ENCODE assay signal across 1 cellular context in the genomic region with DNA sequence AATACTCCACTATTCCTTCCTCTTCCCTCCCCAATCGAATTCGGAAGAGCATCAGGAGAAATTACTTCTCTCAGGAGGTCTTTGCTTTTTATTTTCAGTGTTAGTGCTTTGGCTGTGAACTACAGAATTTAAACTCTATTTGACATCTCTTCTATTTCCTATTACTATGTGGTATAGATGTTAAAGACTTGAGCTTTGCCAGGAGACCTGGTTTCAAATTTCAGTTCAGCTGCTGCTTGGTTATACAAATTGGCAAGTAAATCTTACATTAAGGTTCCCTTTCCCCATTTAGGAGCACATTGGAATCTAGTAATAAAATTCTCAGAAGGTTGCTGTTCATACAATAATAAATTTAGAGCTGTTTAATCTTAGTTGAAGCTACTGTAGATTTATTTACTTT.
TF ChIP-seq lines count a peak whose summit lies in the region.

No MANE protein-coding gene starts in this region.

TF ChIP-seq in WTC11, 78 proteins besides CTCF, POLR2A, EP300 and RAD21 (continued from another document):
- TF ChIP-seq NFYB (CRISPR knock-in tag; conservative IDR thresholded peaks at IDR 0.05; ENCODE audit: low read depth): no peak
- TF ChIP-seq, protein P1, sequence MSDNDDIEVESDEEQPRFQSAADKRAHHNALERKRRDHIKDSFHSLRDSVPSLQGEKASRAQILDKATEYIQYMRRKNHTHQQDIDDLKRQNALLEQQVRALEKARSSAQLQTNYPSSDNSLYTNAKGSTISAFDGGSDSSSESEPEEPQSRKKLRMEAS (CRISPR knock-in tag; IDR thresholded peaks at IDR 0.05): no peak
- TF ChIP-seq, protein P2, sequence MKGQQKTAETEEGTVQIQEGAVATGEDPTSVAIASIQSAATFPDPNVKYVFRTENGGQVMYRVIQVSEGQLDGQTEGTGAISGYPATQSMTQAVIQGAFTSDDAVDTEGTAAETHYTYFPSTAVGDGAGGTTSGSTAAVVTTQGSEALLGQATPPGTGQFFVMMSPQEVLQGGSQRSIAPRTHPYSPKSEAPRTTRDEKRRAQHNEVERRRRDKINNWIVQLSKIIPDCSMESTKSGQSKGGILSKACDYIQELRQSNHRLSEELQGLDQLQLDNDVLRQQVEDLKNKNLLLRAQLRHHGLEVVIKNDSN (CRISPR knock-in tag; IDR thresholded peaks at IDR 0.05): no peak
- TF ChIP-seq ATF3 (CRISPR knock-in tag; conservative IDR thresholded peaks at IDR 0.05): no peak
